8 cellular contexts compared by ENCODE assay signal in the genomic region with DNA sequence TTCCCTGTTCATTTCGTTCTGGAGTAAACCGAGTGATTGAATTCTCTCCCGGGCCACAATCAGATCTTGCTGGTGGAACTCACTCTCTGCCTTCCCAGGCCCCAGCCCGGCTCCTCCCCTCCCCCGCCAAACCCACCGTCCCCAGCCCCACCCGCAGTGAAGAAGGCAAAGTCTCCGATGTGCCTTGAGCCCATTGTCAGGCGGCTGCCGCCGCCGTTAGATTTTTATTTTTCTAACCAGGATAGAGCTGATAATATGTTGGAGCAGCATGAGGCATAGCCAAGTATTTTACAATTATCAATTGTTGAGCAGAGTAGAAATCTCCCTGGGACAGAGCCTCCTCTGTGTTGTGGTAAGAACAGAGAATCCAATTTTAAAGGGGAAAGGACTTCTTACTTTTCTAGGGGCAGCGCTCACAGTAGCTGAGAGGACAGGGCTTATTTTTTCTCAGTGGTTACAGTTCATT. TPM values are rescaled to one million over a fixed set of nuclear protein-coding genes. Genes with fewer than 3 reads are reported as not detected.
DNase-seq lines count a peak whose midpoint lies in the region; ATAC-seq, FAIRE-seq and TF ChIP-seq lines count a peak whose summit lies in the region.

No MANE protein-coding gene starts in this region.

- peaks cover 10% of the 10 kb centered on the region for H3K4me1 ChIP-seq in GM23248 (ENCODE audit: insufficient read depth)
- H3K4me1 ChIP-seq in pancreas, result peaks cover 15 to 29% (median 15%) of the 10 kb centered on the region in 3 donors

- POLR2A ChIA-PET in activated CD8-positive, alpha-beta T cell treated with anti-CD3 and anti-CD28 coated beads for 36 hours (lab: Charles Lee), result interaction anchor here (0.7 to 2.6 kb wide), 8 partner anchors 13 to 276 kb away, joined by 3 to 36 read pairs (median 4); a partner anchor contains a TSS

- peak overlapping the region; percentile 93 for H3K4me2 ChIP-seq in GM23248 (ENCODE audit: unreplicated experiment)

- FAIRE-seq in pancreas (lab: Jason Lieb, UNC) (no peak), RCC 7860 (lab: Jason Lieb, UNC) (no peak)

- H3K9ac ChIP-seq in GM23248, result peak overlapping the region; percentile 88

- CTCF ChIA-PET in activated CD8-positive, alpha-beta T cell treated with anti-CD3 and anti-CD28 coated beads for 36 hours (lab: Charles Lee), result interaction anchor here (0.5 to 2.3 kb wide), 5 partner anchors 11 to 957 kb away, joined by 3 to 9 read pairs (median 5); no protein-coding TSS in a partner anchor

- no peaks in the 10 kb centered on the region for H3K9me3 Mint-ChIP-seq in activated CD8-positive, alpha-beta T cell treated with anti-CD3 and anti-CD28 coated beads for 36 hours

- H3K4me3 ChIP-seq in GM23248 (peak overlapping the region; percentile 82), fibroblast of the aortic adventitia (ENCODE audit: low read depth, low read length) (peak overlapping the region; percentile 95), pancreas (peak overlapping the region; percentile 58 to 83 (median 72))

- H3K79me2 ChIP-seq in GM23248 (ENCODE audit: insufficient read depth), result peaks cover 58% of the 10 kb centered on the region

- peak overlapping the region; percentile 90 for H3K4me3 Mint-ChIP-seq in activated CD8-positive, alpha-beta T cell treated with anti-CD3 and anti-CD28 coated beads for 36 hours

- no peak overlapping the region for H3K27ac ChIP-seq in GM23248
- peak overlapping the region in 3 of 4 donors; percentile 63 to 76 (median 67) for H3K27ac ChIP-seq in pancreas

- WGBS in GM23248 (ENCODE audit: low coverage in 1 of 2, low lambda C conversion rate in 2 of 2, missing lambda C conversion rate in 2 of 2), 2 experiments, result 9 to 11% methylated on average over 12 to 13 of the region's 13 CpGs
- WGBS in pancreas, 2 donors, result 4% methylated on average over 12 to 13 of the region's 13 CpGs

- H4K20me1 ChIP-seq in GM23248 (ENCODE audit: insufficient read depth), result 0 out of 2 replicates have a peak, but pooled peaks cover 6% of the 10 kb centered on the region

- intact Hi-C loops in activated CD8-positive, alpha-beta T cell treated with anti-CD3 and anti-CD28 coated beads for 36 hours (cut with micrococcal nuclease), result no loop called here
- intact Hi-C loops in pancreas (cut with DNase I), result no loop called here

- H3K9me3 ChIP-seq in GM23248 (ENCODE audit: low read depth) (no peaks in the 10 kb centered on the region), pancreas (no peaks in the 10 kb centered on the region)

- H2AFZ ChIP-seq in GM23248, result peak overlapping the region; percentile 95

- H3K27ac Mint-ChIP-seq in activated CD8-positive, alpha-beta T cell treated with anti-CD3 and anti-CD28 coated beads for 36 hours, result peak overlapping the region; percentile 99

- H3K36me3 ChIP-seq in GM23248 (ENCODE audit: low read depth), result peaks cover 22% of the 10 kb centered on the region
- H3K36me3 ChIP-seq in pancreas, result no peaks in the 10 kb centered on the region

- H3K27me3 Mint-ChIP-seq in activated CD8-positive, alpha-beta T cell treated with anti-CD3 and anti-CD28 coated beads for 36 hours, result no peaks in the 10 kb centered on the region

- peaks cover 42% of the 10 kb centered on the region for H3K36me3 Mint-ChIP-seq in activated CD8-positive, alpha-beta T cell treated with anti-CD3 and anti-CD28 coated beads for 36 hours (ENCODE audit: low read depth)

- H3F3A ChIP-seq in GM23248 (ENCODE audit: insufficient read depth), result no peaks in the 10 kb centered on the region

- no peaks in the 10 kb centered on the region for H3K9me2 ChIP-seq in GM23248 (ENCODE audit: insufficient read depth)

- in situ Hi-C loops in GM23248 (cut with MboI), result no loop called here

- no peak for TF ChIP-seq CTCF in activated CD8-positive, alpha-beta T cell treated with anti-CD3 and anti-CD28 coated beads for 36 hours (IDR thresholded peaks at IDR 0.05)
- TF ChIP-seq CTCF in fibroblast of the aortic adventitia (IDR thresholded peaks at IDR 0.05; ENCODE audit: insufficient read depth, low read length), result no peak
- TF ChIP-seq CTCF in pancreas (IDR thresholded peaks at IDR 0.05), result no peak

- H3K4me1 Mint-ChIP-seq in activated CD8-positive, alpha-beta T cell treated with anti-CD3 and anti-CD28 coated beads for 36 hours (ENCODE audit: low read depth), result peaks cover 36% of the 10 kb centered on the region

- DNase-seq in AG08396 (ENCODE audit: low spot score) (peak; percentile 28), GM23248 (peak; percentile 25), fibroblast of the aortic adventitia (ENCODE audit: low read depth) (no peak), pancreas (peak in 1 of 6 donors; percentile 33), RCC 7860 (ENCODE audit: low spot score) (no peak), activated gamma-delta T cell treated with Interleukin-2 at 50 U/mL for 16 hours (no peak)
- DNase-seq in activated CD8-positive, alpha-beta T cell treated with anti-CD3 and anti-CD28 coated beads for 36 hours, result peak; percentile 40

- ATAC-seq in activated CD8-positive, alpha-beta T cell treated with anti-CD3 and anti-CD28 coated beads for 36 hours, result no peak
- ATAC-seq in pancreas (peak in 2 of 4 donors; percentile 1 to 6), HG03469 (IDR thresholded peaks at IDR 0.05; ENCODE audit: unreplicated experiment) (no peak)

- no peaks in the 10 kb centered on the region for H3K27me3 ChIP-seq in GM23248 (replicated peaks; ENCODE audit: insufficient read depth)
- no peaks in the 10 kb centered on the region for H3K27me3 ChIP-seq in pancreas

RNA-seq across cellular contexts. Expression of a gene that starts 1.2 kb away (rescaled TPM):
- 368 and 376 TPM in 2 replicates for total RNA-seq in GM23248 (2014; rRNA removed; shearing (Covaris generic))
- polyA plus RNA-seq in GM23248 (2016; fragmentation: Nextera tagmentation; extraction: Ambion mirVana) (510 and 533 TPM in 2 replicates), pancreas (1 to 10 TPM; 9.0 to 9.1 TPM)
- total RNA-seq in activated CD8-positive, alpha-beta T cell treated with anti-CD3 and anti-CD28 coated beads for 36 hours, result 100 to 1,000 TPM; 174 to 182 TPM
- total RNA-seq in fibroblast of the aortic adventitia (ENCODE audit: low replicate concordance) (32.0 and 308 TPM in 2 replicates), pancreas (100 to 1,000 TPM in 1 of 6 donors, 10 to 100 TPM in 5; 16.5 to 189 (median 27.8) TPM)

Comparison
In these comparisons a context has a peak if more than half of its experiments do, and no peak if none do; other contexts are left out.
1. DNase-seq: peak in AG08396 (single experiment), GM23248 (single experiment) and activated CD8-positive, alpha-beta T cell treated with anti-CD3 and anti-CD28 coated beads for 36 hours (single experiment); none in fibroblast of the aortic adventitia (single experiment), RCC 7860 (single experiment) and activated gamma-delta T cell treated with Interleukin-2 at 50 U/mL for 16 hours (single experiment).
2. Peak in every context shown above with its lines, with median percentiles within 50 percentile points of each other: H3K4me3 ChIP-seq.